ENCODE assay signal across 8 cellular contexts in the genomic region with DNA sequence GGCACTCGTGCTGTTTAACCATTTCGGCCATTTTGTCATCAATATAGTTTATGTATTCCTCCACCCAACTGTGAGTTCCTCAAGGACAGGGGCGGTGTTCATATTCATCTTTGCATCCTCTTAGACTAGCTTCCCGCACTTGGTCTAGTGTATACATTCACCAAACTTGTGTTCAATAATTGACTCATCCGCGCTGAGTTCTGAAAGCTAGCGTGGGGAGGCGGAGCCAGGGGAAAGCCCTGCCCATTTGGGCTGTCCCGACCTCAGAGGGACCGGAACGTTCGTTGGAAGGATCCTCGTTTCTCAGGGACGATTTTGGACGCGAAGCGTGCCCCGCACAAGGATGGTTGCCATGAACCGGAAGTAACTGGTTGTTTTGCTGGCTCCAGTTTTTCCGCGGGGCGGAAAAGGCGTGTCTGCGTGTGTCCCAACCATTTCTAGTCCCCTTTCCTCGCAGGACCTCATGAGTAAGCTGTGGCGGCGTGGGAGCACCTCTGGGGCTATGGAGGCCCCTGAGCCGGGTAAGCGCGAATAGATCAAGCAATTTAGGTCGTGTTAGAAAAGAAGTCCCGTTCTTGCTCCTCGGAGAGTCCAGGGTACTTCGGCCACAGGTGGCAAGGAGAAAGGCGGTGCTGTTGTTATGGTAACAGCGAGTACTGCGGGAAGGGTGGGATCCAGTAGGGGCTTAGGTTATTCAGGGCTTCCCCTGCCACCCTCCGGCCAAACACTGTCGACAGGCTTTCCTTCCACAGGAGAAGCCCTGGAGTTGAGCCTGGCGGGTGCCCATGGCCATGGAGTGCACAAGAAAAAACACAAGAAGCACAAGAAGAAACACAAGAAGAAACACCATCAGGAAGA. TPM values are rescaled to one million over a fixed set of nuclear protein-coding genes. Genes with fewer than 3 reads are reported as not detected.
DNase-seq lines count a peak whose midpoint lies in the region; ATAC-seq and TF ChIP-seq lines count a peak whose summit lies in the region.

A gene (plus strand): TSS at position 434 of the 858 bp plus-strand sequence. CDS start 30 bp downstream, at position 464.

- no peaks in the 10 kb centered on the region for H3K9me2 ChIP-seq in GM23248 (ENCODE audit: insufficient read depth)

- intact Hi-C loops in activated T-helper 1 cell treated with anti-CD3 and anti-CD28 coated beads, Interleukin-12 subunit alpha, Interleukin-12 subunit beta, Interleukin-2, Interleukin-4 antibody, amounts not matched to agents 30 ng/mL and 10 ng/mL and 1 ng/mL, durations not matched to agents 14 hours and 24 hours and 36 hours (cut with micrococcal nuclease): loop anchor here (1.0 to 10.0 kb wide), 17 partner anchors 10 to 1384 kb away; a partner anchor contains a TSS
- intact Hi-C loops in esophagus squamous epithelium (cut with DNase I): no loop called here

- peak in 1 of 6 experiments; percentile 3 for TF ChIP-seq CTCF in esophagus squamous epithelium (IDR thresholded peaks at IDR 0.05)

- H3K4me3 ChIP-seq in GM23248 (peak within 1 kb of the TSS; percentile 90), esophagus squamous epithelium (peak within 1 kb of the TSS; percentile 43 to 87 (median 68))

- peaks cover 30% of the 10 kb centered on the region for H3K79me2 ChIP-seq in GM23248 (ENCODE audit: insufficient read depth)

- H3K27ac ChIP-seq in GM23248: peak within 1 kb of the TSS; percentile 24
- peak within 1 kb of the TSS; percentile 64 to 89 (median 78) for H3K27ac ChIP-seq in esophagus squamous epithelium

- peak; percentile 23 to 28 for ATAC-seq in naive B cell (ENCODE audit: low read depth in 2 of 2)
- peak; percentile 64 for ATAC-seq in stimulated activated memory B cell treated with anti-CD40 and anti-IgM and Interleukin-4, amounts not matched to agents 10 μg/mL and 1 μg/mL and 100 μg/mL, for 72 hours

- DNase-seq in DMS79 (lab: John Stamatoyannopoulos, UW) (peak; percentile 79), GM23248 (peak; percentile 99), Kasumi-1 (lab: John Stamatoyannopoulos, UW) (peak; percentile 98), RPMI7951 (ENCODE audit: low read depth) (peak; percentile 98), esophagus squamous epithelium (lab: John Stamatoyannopoulos, UW) (peak; percentile 79), naive B cell (peak; percentile 96)
- DNase-seq in activated T-helper 1 cell treated with anti-CD3 and anti-CD28 coated beads, Interleukin-12 subunit alpha, Interleukin-12 subunit beta, Interleukin-2, Interleukin-4 antibody, amounts not matched to agents 30 ng/mL and 10 ng/mL and 1 ng/mL, durations not matched to agents 14 hours and 24 hours and 36 hours (ENCODE audit: low spot score): peak; percentile 98

- H2AFZ ChIP-seq in GM23248: peak within 1 kb of the TSS; percentile 90

- no peaks in the 10 kb centered on the region for H3K9me3 Mint-ChIP-seq in activated T-helper 1 cell treated with anti-CD3 and anti-CD28 coated beads, Interleukin-12 subunit alpha, Interleukin-12 subunit beta, Interleukin-2, Interleukin-4 antibody, amounts not matched to agents 30 ng/mL and 10 ng/mL and 1 ng/mL, durations not matched to agents 14 hours and 24 hours and 36 hours
- H3K9me3 Mint-ChIP-seq in naive B cell: peaks cover 0 to 1% (median 0%) of the 10 kb centered on the region in 7 donors
- no peaks in the 10 kb centered on the region for H3K9me3 Mint-ChIP-seq in stimulated activated memory B cell treated with anti-CD40 and anti-IgM and Interleukin-4, amounts not matched to agents 10 μg/mL and 1 μg/mL and 100 μg/mL, for 72 hours

- peak within 1 kb of the TSS; percentile 95 for H3K27ac Mint-ChIP-seq in activated T-helper 1 cell treated with anti-CD3 and anti-CD28 coated beads, Interleukin-12 subunit alpha, Interleukin-12 subunit beta, Interleukin-2, Interleukin-4 antibody, amounts not matched to agents 30 ng/mL and 10 ng/mL and 1 ng/mL, durations not matched to agents 14 hours and 24 hours and 36 hours
- peak within 1 kb of the TSS; percentile 95 to 99 (median 99) for H3K27ac Mint-ChIP-seq in naive B cell
- H3K27ac Mint-ChIP-seq in stimulated activated memory B cell treated with anti-CD40 and anti-IgM and Interleukin-4, amounts not matched to agents 10 μg/mL and 1 μg/mL and 100 μg/mL, for 72 hours: peak within 1 kb of the TSS; percentile 96

- no peaks in the 10 kb centered on the region for H4K20me1 ChIP-seq in GM23248 (ENCODE audit: insufficient read depth)

- peaks cover 7% of the 10 kb centered on the region; the same call in 1 of the 2 replicates for H3F3A ChIP-seq in GM23248 (ENCODE audit: insufficient read depth)

- no peaks in the 10 kb centered on the region for H3K27me3 Mint-ChIP-seq in activated T-helper 1 cell treated with anti-CD3 and anti-CD28 coated beads, Interleukin-12 subunit alpha, Interleukin-12 subunit beta, Interleukin-2, Interleukin-4 antibody, amounts not matched to agents 30 ng/mL and 10 ng/mL and 1 ng/mL, durations not matched to agents 14 hours and 24 hours and 36 hours (ENCODE audit: insufficient read depth)
- no peaks in the 10 kb centered on the region for H3K27me3 Mint-ChIP-seq in naive B cell
- no peaks in the 10 kb centered on the region for H3K27me3 Mint-ChIP-seq in stimulated activated memory B cell treated with anti-CD40 and anti-IgM and Interleukin-4, amounts not matched to agents 10 μg/mL and 1 μg/mL and 100 μg/mL, for 72 hours

- H3K27me3 ChIP-seq in GM23248 (replicated peaks; ENCODE audit: insufficient read depth) (no peaks in the 10 kb centered on the region), esophagus squamous epithelium (no peaks in the 10 kb centered on the region)

- peak within 1 kb of the TSS; percentile 80 for H3K4me2 ChIP-seq in GM23248 (ENCODE audit: unreplicated experiment)

- peaks cover 59% of the 10 kb centered on the region for H3K4me1 Mint-ChIP-seq in activated T-helper 1 cell treated with anti-CD3 and anti-CD28 coated beads, Interleukin-12 subunit alpha, Interleukin-12 subunit beta, Interleukin-2, Interleukin-4 antibody, amounts not matched to agents 30 ng/mL and 10 ng/mL and 1 ng/mL, durations not matched to agents 14 hours and 24 hours and 36 hours (ENCODE audit: low read depth)
- peaks cover 43 to 52% (median 51%) of the 10 kb centered on the region in 3 donors for H3K4me1 Mint-ChIP-seq in naive B cell
- peaks cover 53% of the 10 kb centered on the region for H3K4me1 Mint-ChIP-seq in stimulated activated memory B cell treated with anti-CD40 and anti-IgM and Interleukin-4, amounts not matched to agents 10 μg/mL and 1 μg/mL and 100 μg/mL, for 72 hours

- in situ Hi-C loops in GM23248 (cut with MboI): no loop called here

- TF ChIP-seq POLR2A in esophagus squamous epithelium (IDR thresholded peaks at IDR 0.05): peak in 2 of 4 donors; percentile 12 to 18

- H3K9me3 ChIP-seq in GM23248 (ENCODE audit: low read depth) (no peaks in the 10 kb centered on the region), esophagus squamous epithelium (no peaks in the 10 kb centered on the region)

- peak within 1 kb of the TSS; percentile 98 for H3K4me3 Mint-ChIP-seq in activated T-helper 1 cell treated with anti-CD3 and anti-CD28 coated beads, Interleukin-12 subunit alpha, Interleukin-12 subunit beta, Interleukin-2, Interleukin-4 antibody, amounts not matched to agents 30 ng/mL and 10 ng/mL and 1 ng/mL, durations not matched to agents 14 hours and 24 hours and 36 hours
- H3K4me3 Mint-ChIP-seq in naive B cell: peak within 1 kb of the TSS; percentile 94 to 100 (median 99)
- H3K4me3 Mint-ChIP-seq in stimulated activated memory B cell treated with anti-CD40 and anti-IgM and Interleukin-4, amounts not matched to agents 10 μg/mL and 1 μg/mL and 100 μg/mL, for 72 hours: peak within 1 kb of the TSS; percentile 91

- H3K4me1 ChIP-seq in GM23248 (ENCODE audit: insufficient read depth): peaks cover 9% of the 10 kb centered on the region
- H3K4me1 ChIP-seq in esophagus squamous epithelium: peaks cover 32 to 46% (median 32%) of the 10 kb centered on the region in 3 donors

- H3K36me3 ChIP-seq in GM23248 (ENCODE audit: low read depth): no peaks in the 10 kb centered on the region
- H3K36me3 ChIP-seq in esophagus squamous epithelium: no peaks in the 10 kb centered on the region

- 2% methylated on average over 40 of the region's 40 CpGs for WGBS in GM23248 (ENCODE audit: low coverage in 1 of 2, low lambda C conversion rate in 2 of 2, missing lambda C conversion rate in 2 of 2), 2 experiments
- WGBS in esophagus squamous epithelium, 2 donors: 0 to 2% methylated on average over 15 to 29 of the region's 40 CpGs

- H3K36me3 Mint-ChIP-seq in activated T-helper 1 cell treated with anti-CD3 and anti-CD28 coated beads, Interleukin-12 subunit alpha, Interleukin-12 subunit beta, Interleukin-2, Interleukin-4 antibody, amounts not matched to agents 30 ng/mL and 10 ng/mL and 1 ng/mL, durations not matched to agents 14 hours and 24 hours and 36 hours (ENCODE audit: low read depth): peaks cover 24% of the 10 kb centered on the region
- H3K36me3 Mint-ChIP-seq in naive B cell: no peaks in the 10 kb centered on the region
- H3K36me3 Mint-ChIP-seq in stimulated activated memory B cell treated with anti-CD40 and anti-IgM and Interleukin-4, amounts not matched to agents 10 μg/mL and 1 μg/mL and 100 μg/mL, for 72 hours: peaks cover 17% of the 10 kb centered on the region

- H3K9ac ChIP-seq in GM23248: peak within 1 kb of the TSS; percentile 81

RNA-seq across cellular contexts. Expression of the gene that starts here (rescaled TPM):
- 10.9 and 32.5 TPM in 2 replicates for total RNA-seq in GM23248 (2014; rRNA removed; shearing (Covaris generic))
- polyA plus RNA-seq in GM23248 (2016; fragmentation: Nextera tagmentation; extraction: Ambion mirVana): 3.8 and 4.9 TPM in 2 replicates
- 15.5 and 27.3 TPM in 2 replicates for total RNA-seq in RPMI7951 (2014; rRNA removed; shearing (Covaris generic))
- total RNA-seq in activated T-helper 1 cell treated with anti-CD3 and anti-CD28 coated beads, Interleukin-12 subunit alpha, Interleukin-12 subunit beta, Interleukin-2, Interleukin-4 antibody, amounts not matched to agents 30 ng/mL and 10 ng/mL and 1 ng/mL, durations not matched to agents 14 hours and 24 hours and 36 hours: 67.8 and 70.0 TPM in 2 replicates
- total RNA-seq in esophagus squamous epithelium: 10 to 100 TPM in 3 of 4 donors, 1 to 10 TPM in 1; 5.4 to 41.9 (median 20.3) TPM
- 10 to 100 TPM in 2 of 6 donors, 1 to 10 TPM in 4; 5.5 to 16.5 (median 8.3) TPM for polyA plus RNA-seq in naive B cell (ENCODE audit: low read depth in 6 of 6)

Comparison
In these comparisons a context has a peak if more than half of its experiments do, and no peak if none do; other contexts are left out.
1. Peak in every context shown above with its lines: DNase-seq, ATAC-seq, H3K4me3 ChIP-seq and H3K27ac ChIP-seq.